18 cellular contexts compared by ENCODE assay signal in the genomic region with DNA sequence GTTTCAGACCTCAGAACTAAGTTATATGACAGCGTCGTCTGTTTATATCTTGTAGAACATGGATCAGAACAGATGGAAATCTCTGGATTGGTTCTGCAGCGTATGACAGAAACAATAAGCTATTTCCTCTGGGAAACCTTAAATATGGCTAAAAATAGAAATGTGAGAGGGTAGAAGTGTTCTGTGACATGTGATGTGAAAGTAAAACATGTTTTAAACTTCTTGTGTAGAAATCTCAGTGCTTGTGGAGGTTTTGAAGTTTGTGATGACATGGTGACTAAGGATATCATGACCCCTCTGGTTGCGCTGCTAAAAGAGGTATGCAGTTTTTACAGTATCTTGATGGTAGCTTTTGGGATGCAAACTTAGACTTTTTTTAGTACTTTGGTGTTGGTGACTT. TPM values are rescaled to one million over a fixed set of nuclear protein-coding genes. Genes with fewer than 3 reads are reported as not detected.
DNase-seq lines count a peak whose midpoint lies in the region; ATAC-seq and TF ChIP-seq lines count a peak whose summit lies in the region.
"Had no signal": no experiment of that assay in that cellular context is flagged by ENCODE, and none has a peak within 500 bp of the region (broad histone marks: within the 10 kb centered on the region; RNA-seq: fewer than 3 reads in every experiment).

No MANE protein-coding gene starts in this region.

- no peaks in the 10 kb centered on the region for H3K9me3 Mint-ChIP-seq in activated naive CD4-positive, alpha-beta T cell treated with anti-CD3 and anti-CD28 coated beads, Interleukin-2, amount 50 U/mL, for 72 hours
- H3K9me3 Mint-ChIP-seq in activated T-helper 1 cell treated with anti-CD3 and anti-CD28 coated beads, Interleukin-12 subunit alpha, Interleukin-12 subunit beta, Interleukin-2, Interleukin-4 antibody, amounts not matched to agents 30 ng/mL and 10 ng/mL and 1 ng/mL, durations not matched to agents 14 hours and 24 hours and 36 hours, result no peaks in the 10 kb centered on the region
- H3K9me3 Mint-ChIP-seq: activated CD4-positive, alpha-beta T cell treated with anti-CD3 and anti-CD28 coated beads, Interleukin-2, amount 10 ng/mL, durations not matched to agents 7 days and 5 days had no signal

- no peak for TF ChIP-seq CTCF in foreskin fibroblast (IDR thresholded peaks at IDR 0.05; ENCODE audit: low read depth, low read length)

- ATAC-seq in activated naive CD4-positive, alpha-beta T cell treated with anti-CD3 and anti-CD28 coated beads, Interleukin-2, amount 50 U/mL, for 72 hours, result no peak
- ATAC-seq in HG02571 (IDR thresholded peaks at IDR 0.05; ENCODE audit: unreplicated experiment) (no peak), HG03175 (IDR thresholded peaks at IDR 0.05; ENCODE audit: unreplicated experiment) (no peak)

- peak overlapping the region; percentile 18 to 80 for H3K27ac Mint-ChIP-seq in activated naive CD4-positive, alpha-beta T cell treated with anti-CD3 and anti-CD28 coated beads, Interleukin-2, amount 50 U/mL, for 72 hours
- H3K27ac Mint-ChIP-seq in activated T-helper 1 cell treated with anti-CD3 and anti-CD28 coated beads, Interleukin-12 subunit alpha, Interleukin-12 subunit beta, Interleukin-2, Interleukin-4 antibody, amounts not matched to agents 30 ng/mL and 10 ng/mL and 1 ng/mL, durations not matched to agents 14 hours and 24 hours and 36 hours, result peak overlapping the region; percentile 25

- DNase-seq in activated naive CD4-positive, alpha-beta T cell treated with anti-CD3 and anti-CD28 coated beads, Interleukin-2, amount 50 U/mL, for 72 hours (ENCODE audit: low spot score in 2 of 2), result no peak
- DNase-seq in activated naive CD4-positive, alpha-beta T cell treated with anti-CD3 and anti-CD28 coated beads, Interleukin-2, amount 50 U/mL, for 16 hours, result no peak
- no peak for DNase-seq in activated T-helper 1 cell treated with anti-CD3 and anti-CD28 coated beads, Interleukin-12 subunit alpha, Interleukin-12 subunit beta, Interleukin-2, Interleukin-4 antibody, amounts not matched to agents 30 ng/mL and 10 ng/mL and 1 ng/mL, durations not matched to agents 14 hours and 24 hours and 36 hours (ENCODE audit: low spot score)
- peak; percentile 54 to 60 for DNase-seq in foreskin fibroblast
- no peak for DNase-seq in DMS79 (lab: John Stamatoyannopoulos, UW)
- no peak for DNase-seq in NCI-H2227 treated with DMSO at 0.1 percent for 48 hours (lab: John Stamatoyannopoulos, UW)
- DNase-seq: activated CD4-positive, alpha-beta T cell treated with anti-CD3 and anti-CD28 coated beads, Interleukin-2, amount 10 ng/mL, durations not matched to agents 7 days and 5 days; activated gamma-delta T cell; BE2C; esophagus squamous epithelium; GDM1; NCI-H1694; NCI-H524; Peyer's patch; T-helper 1 cell had no signal

- intact Hi-C loops in activated T-helper 1 cell treated with anti-CD3 and anti-CD28 coated beads, Interleukin-12 subunit alpha, Interleukin-12 subunit beta, Interleukin-2, Interleukin-4 antibody, amounts not matched to agents 30 ng/mL and 10 ng/mL and 1 ng/mL, durations not matched to agents 14 hours and 24 hours and 36 hours (cut with micrococcal nuclease), result loop anchor here (5.0 to 10.0 kb wide), 3 partner anchors 199 to 1704 kb away; a partner anchor contains a TSS

- peaks cover 18 to 26% of the 10 kb centered on the region in 2 donors for H3K36me3 Mint-ChIP-seq in activated naive CD4-positive, alpha-beta T cell treated with anti-CD3 and anti-CD28 coated beads, Interleukin-2, amount 50 U/mL, for 72 hours
- peaks cover 24% of the 10 kb centered on the region for H3K36me3 Mint-ChIP-seq in activated T-helper 1 cell treated with anti-CD3 and anti-CD28 coated beads, Interleukin-12 subunit alpha, Interleukin-12 subunit beta, Interleukin-2, Interleukin-4 antibody, amounts not matched to agents 30 ng/mL and 10 ng/mL and 1 ng/mL, durations not matched to agents 14 hours and 24 hours and 36 hours (ENCODE audit: low read depth)

- peaks cover 52% of the 10 kb centered on the region for H3K4me1 Mint-ChIP-seq in activated T-helper 1 cell treated with anti-CD3 and anti-CD28 coated beads, Interleukin-12 subunit alpha, Interleukin-12 subunit beta, Interleukin-2, Interleukin-4 antibody, amounts not matched to agents 30 ng/mL and 10 ng/mL and 1 ng/mL, durations not matched to agents 14 hours and 24 hours and 36 hours (ENCODE audit: low read depth)

- no peaks in the 10 kb centered on the region for H3K27me3 Mint-ChIP-seq in activated T-helper 1 cell treated with anti-CD3 and anti-CD28 coated beads, Interleukin-12 subunit alpha, Interleukin-12 subunit beta, Interleukin-2, Interleukin-4 antibody, amounts not matched to agents 30 ng/mL and 10 ng/mL and 1 ng/mL, durations not matched to agents 14 hours and 24 hours and 36 hours (ENCODE audit: insufficient read depth)
- H3K27me3 Mint-ChIP-seq: activated CD4-positive, alpha-beta T cell treated with anti-CD3 and anti-CD28 coated beads, Interleukin-2, amount 10 ng/mL, durations not matched to agents 7 days and 5 days had no signal

- H3K4me3 ChIP-seq in foreskin fibroblast (ENCODE audit: low read depth in 1 of 2, low read length in 2 of 2), result no peak overlapping the region
- H3K4me3 ChIP-seq: esophagus squamous epithelium, Peyer's patch, tibial nerve had no signal

- peak overlapping the region; percentile 21 for H3K4me3 Mint-ChIP-seq in activated T-helper 1 cell treated with anti-CD3 and anti-CD28 coated beads, Interleukin-12 subunit alpha, Interleukin-12 subunit beta, Interleukin-2, Interleukin-4 antibody, amounts not matched to agents 30 ng/mL and 10 ng/mL and 1 ng/mL, durations not matched to agents 14 hours and 24 hours and 36 hours

RNA-seq across cellular contexts. Expression of a gene that starts 2.8 kb away (rescaled TPM):
- total RNA-seq in activated naive CD4-positive, alpha-beta T cell treated with anti-CD3 and anti-CD28 coated beads, Interleukin-2, amount 50 U/mL, for 72 hours, result 10 to 100 TPM; 18.6 to 31.6 TPM
- total RNA-seq in activated T-helper 1 cell treated with anti-CD3 and anti-CD28 coated beads, Interleukin-12 subunit alpha, Interleukin-12 subunit beta, Interleukin-2, Interleukin-4 antibody, amounts not matched to agents 30 ng/mL and 10 ng/mL and 1 ng/mL, durations not matched to agents 14 hours and 24 hours and 36 hours, result 29.1 and 30.7 TPM in 2 replicates

RNA-seq across cellular contexts. Expression of a gene that starts 43.5 kb away (rescaled TPM):
- 10 to 100 TPM; 26.9 to 42.9 TPM for total RNA-seq in activated naive CD4-positive, alpha-beta T cell treated with anti-CD3 and anti-CD28 coated beads, Interleukin-2, amount 50 U/mL, for 72 hours
- 21.9 and 22.7 TPM in 2 replicates for total RNA-seq in activated T-helper 1 cell treated with anti-CD3 and anti-CD28 coated beads, Interleukin-12 subunit alpha, Interleukin-12 subunit beta, Interleukin-2, Interleukin-4 antibody, amounts not matched to agents 30 ng/mL and 10 ng/mL and 1 ng/mL, durations not matched to agents 14 hours and 24 hours and 36 hours

Comparison
In these comparisons a context has a peak if more than half of its experiments do, and no peak if none do; other contexts are left out.
1. DNase-seq: peak in foreskin fibroblast (2 of 2); none in activated naive CD4-positive, alpha-beta T cell treated with anti-CD3 and anti-CD28 coated beads, Interleukin-2, amount 50 U/mL, for 72 hours (0 of 2), activated naive CD4-positive, alpha-beta T cell treated with anti-CD3 and anti-CD28 coated beads, Interleukin-2, amount 50 U/mL, for 16 hours (single experiment), activated T-helper 1 cell treated with anti-CD3 and anti-CD28 coated beads, Interleukin-12 subunit alpha, Interleukin-12 subunit beta, Interleukin-2, Interleukin-4 antibody, amounts not matched to agents 30 ng/mL and 10 ng/mL and 1 ng/mL, durations not matched to agents 14 hours and 24 hours and 36 hours (single experiment), DMS79 (single experiment) and NCI-H2227 treated with DMSO at 0.1 percent for 48 hours (single experiment).